ENCODE assay signal across 8 cellular contexts in genomic region chr3:10983219-10983916, GRCh38. TPM values are rescaled to one million over a fixed set of nuclear protein-coding genes. Genes with fewer than 3 reads are reported as not detected.
DNase-seq lines count a peak whose midpoint lies in the region; ATAC-seq and TF ChIP-seq lines count a peak whose summit lies in the region.

No MANE protein-coding gene starts in this region.

- H3K36me3 Mint-ChIP-seq in brain = no peaks in the 10 kb centered on the region
- no peaks in the 10 kb centered on the region for H3K36me3 Mint-ChIP-seq in type B pancreatic cell

- H3K27ac Mint-ChIP-seq in brain (peak overlapping the region in 4 of 5 experiments; percentile 35 to 83 (median 72)), type B pancreatic cell (peak overlapping the region; percentile 83)

- H3K9me3 ChIP-seq in A673 (ENCODE audit: low read depth, low read length, poor library complexity, severe bottlenecking) = no peaks in the 10 kb centered on the region

- CTCF ChIA-PET in A673 (lab: Charles Lee) = no interaction called here

- H3K27me3 Mint-ChIP-seq in brain (peaks cover 4% of the 10 kb centered on the region), type B pancreatic cell (peaks cover 70% of the 10 kb centered on the region)

- H3K36me3 ChIP-seq in A673 (ENCODE audit: insufficient read depth, low read length, poor library complexity, severe bottlenecking) = no peaks in the 10 kb centered on the region
- H3K36me3 ChIP-seq in kidney epithelial cell (ENCODE audit: control insufficient read depth, insufficient read depth, low read length) = no peaks in the 10 kb centered on the region

- DNase-seq in A673 (ENCODE audit: low spot score) (peak; percentile 46), EL (peak; percentile 31), NB4 (ENCODE audit: low read depth) (peak; percentile 36), kidney epithelial cell (ENCODE audit: low read depth) (no peak), type B pancreatic cell (ENCODE audit: extremely low spot score, unreplicated experiment) (no peak)

- no peak for TF ChIP-seq POLR2A in NB4 (IDR thresholded peaks at IDR 0.05; ENCODE audit: extremely low read depth, insufficient read length)

- no peak overlapping the region for H3K27ac ChIP-seq in A673 (ENCODE audit: low read depth, low read length, poor library complexity, severe bottlenecking)

- POLR2A ChIA-PET in A673 (lab: Charles Lee; ENCODE audit: low non-redundant PET) = no interaction called here

- TF ChIP-seq CTCF in A673 (conservative IDR thresholded peaks at IDR 0.05; ENCODE audit: low read depth, low read length) (peak; percentile 79), NB4 (IDR thresholded peaks at IDR 0.05; ENCODE audit: low read depth, low read length) (peak; percentile 90), brain (conservative IDR thresholded peaks at IDR 0.05) (peak; percentile 71 to 81), kidney epithelial cell (IDR thresholded peaks at IDR 0.05; ENCODE audit: insufficient read depth, low read length, poor library complexity, severe bottlenecking) (peak; percentile 93), type B pancreatic cell (conservative IDR thresholded peaks at IDR 0.05) (peak; percentile 90)

- H3K4me1 Mint-ChIP-seq in brain (peaks cover 49% of the 10 kb centered on the region), type B pancreatic cell (ENCODE audit: unreplicated experiment) (no peaks in the 10 kb centered on the region)

- ATAC-seq in GM21786 (IDR thresholded peaks at IDR 0.05; ENCODE audit: unreplicated experiment) (no peak), HG02884 (IDR thresholded peaks at IDR 0.05; ENCODE audit: unreplicated experiment) (no peak)

- intact Hi-C loops in A673 (cut with micrococcal nuclease; ENCODE audit: unreplicated experiment) = no loop called here

- H3K9me3 Mint-ChIP-seq in brain (peaks cover 0 to 3% (median 0%) of the 10 kb centered on the region in 5 experiments), type B pancreatic cell (no peaks in the 10 kb centered on the region)

- no TSS peak for BruUV-seq in A673 (replicated peaks; lab: Mats Ljungman, UMichigan)

- H3K4me3 Mint-ChIP-seq in brain (peak overlapping the region in 1 of 5 experiments; percentile 51), type B pancreatic cell (no peak overlapping the region)

- no peaks in the 10 kb centered on the region for H3K4me1 ChIP-seq in A673 (ENCODE audit: insufficient read depth, low read length, poor library complexity, severe bottlenecking)

- H3K4me3 ChIP-seq in A673 (ENCODE audit: low read depth, low read length, poor library complexity, severe bottlenecking) (no peak overlapping the region), NB4 (ENCODE audit: low read depth, low read length) (no peak overlapping the region), kidney epithelial cell (ENCODE audit: low read depth, low read length) (no peak overlapping the region)

- peaks cover 28% of the 10 kb centered on the region for H3K27me3 ChIP-seq in A673 (replicated peaks; ENCODE audit: insufficient read depth, low read depth, low read length, poor library complexity)
- peaks cover 3% of the 10 kb centered on the region for H3K27me3 ChIP-seq in kidney epithelial cell (ENCODE audit: control insufficient read depth, insufficient read depth, low read length)

RNA-seq across cellular contexts. Expression of gene SLC6A1, which starts 9.2 kb away (rescaled TPM):
- total RNA-seq in A673 (2021) (not detected in 2 replicates), kidney epithelial cell (not detected in 2 replicates), type B pancreatic cell (ENCODE audit: low replicate concordance) (0.43 and 6.3 TPM in 2 replicates)
- 47.7 TPM for polyA plus RNA-seq in brain (ENCODE audit: insufficient read depth, low read depth, low replicate concordance)

Comparison
In these comparisons a context has a peak if more than half of its experiments do, and no peak if none do; other contexts are left out.
1. DNase-seq: peak in A673 (single experiment), EL (single experiment) and NB4 (single experiment); none in kidney epithelial cell (single experiment) and type B pancreatic cell (single experiment).
2. Peak in every context shown above with its lines, with median percentiles within 50 percentile points of each other: CTCF ChIP-seq.